10 cellular contexts compared by ENCODE assay signal in genomic region chr18:3703732-3704176, GRCh38.
DNase-seq lines count a peak whose midpoint lies in the region; ATAC-seq, FAIRE-seq and TF ChIP-seq lines count a peak whose summit lies in the region.
"Had no signal": no experiment of that assay in that cellular context is flagged by ENCODE, and none has a peak within 500 bp of the region (broad histone marks: within the 10 kb centered on the region; RNA-seq: fewer than 3 reads in every experiment).

No MANE protein-coding gene starts in this region.

- no peak for TF ChIP-seq EP300 in GM12878 (IDR thresholded peaks at IDR 0.05; ENCODE audit: borderline replicate concordance in 1 of 2, control insufficient read depth in 1 of 2, low read depth in 2 of 2, low read length in 2 of 2)

- in situ Hi-C loops in GM12878 (cut with MboI) = no loop called here

- CTCF ChIA-PET in GM12878 (lab: Yijun Ruan, JAX) = interaction anchor here (0.6 to 4.5 kb wide), 18 partner anchors 9 to 1353 kb away, joined by 3 to 25 read pairs (median 4); no protein-coding TSS in a partner anchor

- POLR2A ChIA-PET in GM12878 (lab: Charles Lee) = no interaction called here

- no peak for FAIRE-seq in GM12878 (lab: Jason Lieb, UNC)

- SMC1A ChIA-PET in GM12878 (lab: Charles Lee; ENCODE audit: uncharacterized antibody, unreplicated experiment) = interaction anchor here (0.9 to 3.4 kb wide), 11 partner anchors 12 to 1366 kb away, joined by 3 to 17 read pairs (median 4); no protein-coding TSS in a partner anchor

- WGBS in GM12878 (ENCODE audit: insufficient coverage, insufficient replicate concordance, low lambda C conversion rate, missing lambda C conversion rate) = 0% methylated on average over 7 of the region's 7 CpGs

- H3K4me3 ChIP-seq in AG09309 (ENCODE audit: control insufficient read depth, low read depth, low read length) = no peak overlapping the region
- H3K4me3 ChIP-seq in GM12878 = no peak overlapping the region

- TF ChIP-seq CTCF in AG09309 (IDR thresholded peaks at IDR 0.05; ENCODE audit: control insufficient read depth, insufficient read depth, low read depth, low read length, missing control alignments) = peak; percentile 81
- peak; percentile 58 for TF ChIP-seq CTCF in GM12872 (IDR thresholded peaks at IDR 0.05; ENCODE audit: insufficient read depth, low read depth, low read length)
- peak; percentile 60 to 74 (median 61) for TF ChIP-seq CTCF in GM12878 (IDR thresholded peaks at IDR 0.05 in 2 of 3, conservative IDR thresholded peaks at IDR 0.05 in 1 of 3; ENCODE audit: control insufficient read depth in 2 of 3, extremely low read depth in 1 of 3, insufficient read depth in 1 of 3, low read depth in 3 of 3, low read length in 3 of 3)

- H3K36me3 ChIP-seq in GM12878 (ENCODE audit: control insufficient read depth in 2 of 2, insufficient read depth in 2 of 2, low read length in 1 of 2) = no peaks in the 10 kb centered on the region
- H3K36me3 ChIP-seq: neutrophil had no signal

- no peak overlapping the region for H3K27ac ChIP-seq in GM12878 (ENCODE audit: control insufficient read depth, insufficient read depth)
- H3K27ac ChIP-seq: KMS-11, neutrophil had no signal

- H3K9ac ChIP-seq in GM12878 (ENCODE audit: control insufficient read depth, insufficient read depth, low read length) = no peak overlapping the region
- H3K9ac ChIP-seq: KMS-11 had no signal

- no peaks in the 10 kb centered on the region for H4K20me1 ChIP-seq in GM12878 (ENCODE audit: control insufficient read depth, insufficient read depth)

- no peak overlapping the region for H2AFZ ChIP-seq in GM12878 (ENCODE audit: control insufficient read depth, low read depth, low read length)

- ATAC-seq in GM12878 (peak; percentile 79), HG02938 (IDR thresholded peaks at IDR 0.05; ENCODE audit: unreplicated experiment) (no peak)

- TF ChIP-seq POLR2A in GM12878 (IDR thresholded peaks at IDR 0.05; ENCODE audit: low read depth, low read length) = no peak

- RAD21 ChIA-PET in GM12878 (lab: Charles Lee; ENCODE audit: unreplicated experiment) = interaction anchor here (0.6 to 2.7 kb wide), 7 partner anchors 11 to 1354 kb away, joined by 3 to 8 read pairs (median 4); no protein-coding TSS in a partner anchor

- intact Hi-C loops in GM12878 (cut with micrococcal nuclease; ENCODE audit: unreplicated experiment) = loop anchor here (5.0 kb wide), 2 partner anchors 294 to 1354 kb away; no protein-coding TSS in a partner anchor

- no peak overlapping the region for H3K4me2 ChIP-seq in GM12878 (ENCODE audit: control insufficient read depth, insufficient read depth)
- H3K4me2 ChIP-seq: KMS-11 had no signal

- H3K27me3 ChIP-seq in GM12878 (replicated peaks in 1 of 2; ENCODE audit: control insufficient read depth in 2 of 2, insufficient read depth in 2 of 2, low read length in 1 of 2) = no peaks in the 10 kb centered on the region
- H3K27me3 ChIP-seq: neutrophil had no signal

- BruUV-seq in GM12878 (replicated peaks; lab: Mats Ljungman, UMichigan) = no TSS peak

- H3K4me1 ChIP-seq in GM12878 (ENCODE audit: control insufficient read depth, insufficient read depth, low read length) = no peaks in the 10 kb centered on the region

- no peaks in the 10 kb centered on the region for H3K79me2 ChIP-seq in GM12878 (ENCODE audit: control insufficient read depth, insufficient read depth, low read length)

- no peaks in the 10 kb centered on the region for H3K9me3 ChIP-seq in GM12878 (replicated peaks; ENCODE audit: control insufficient read depth, insufficient read depth, low read length)
- H3K9me3 ChIP-seq: neutrophil had no signal

- peak; percentile 55 for TF ChIP-seq RAD21 in GM12878 (IDR thresholded peaks at IDR 0.05; ENCODE audit: insufficient read depth, low read depth, low read length)

- peak; percentile 11 for DNase-seq in AG09309 (ENCODE audit: low read depth)
- peak; percentile 26 for DNase-seq in NCI-H748 treated with DMSO at 0.1 percent for 48 hours (lab: John Stamatoyannopoulos, UW)
- no peak for DNase-seq in GM12878 (ENCODE audit: low read depth, low spot score)
- peak; percentile 74 for DNase-seq in iPS-NIHi11 (ENCODE audit: low spot score)
- DNase-seq in stimulated activated CD4-positive, alpha-beta T cell treated with anti-CD3 and anti-CD28 coated beads, Interleukin-12 subunit alpha, Interleukin-12 subunit beta, amount 100 ng/mL, for 48 hours (ENCODE audit: low read depth in 2 of 3, low spot score in 1 of 3) = peak in 2 of 3 donors; percentile 1 to 12
- DNase-seq in GF-D8 (lab: John Stamatoyannopoulos, UW) = no peak

TF ChIP-seq in GM12878, 131 proteins besides CTCF, POLR2A, EP300 and RAD21:
- TF ChIP-seq YY1 (IDR thresholded peaks at IDR 0.05; ENCODE audit: low read depth, low read length) = peak; percentile 42; the same call in 1 of the 2 replicates
- no peak for TF ChIP-seq FOS (IDR thresholded peaks at IDR 0.05; ENCODE audit: borderline replicate concordance, extremely low read depth, insufficient read length)
- peak; percentile 49; the same call in 1 of the 2 replicates for TF ChIP-seq SMC3 (IDR thresholded peaks at IDR 0.05; ENCODE audit: borderline replicate concordance, low read length)

Comparison
In these comparisons a context has a peak if more than half of its experiments do, and no peak if none do; other contexts are left out.
1. DNase-seq: peak in AG09309 (single experiment), NCI-H748 treated with DMSO at 0.1 percent for 48 hours (single experiment), iPS-NIHi11 (single experiment) and stimulated activated CD4-positive, alpha-beta T cell treated with anti-CD3 and anti-CD28 coated beads, Interleukin-12 subunit alpha, Interleukin-12 subunit beta, amount 100 ng/mL, for 48 hours (2 of 3); none in GM12878 (single experiment) and GF-D8 (single experiment).
2. Peak in every context shown above with its lines, with median percentiles within 50 percentile points of each other: CTCF ChIP-seq.